8 cellular contexts compared by ENCODE assay signal in genomic region chr2:70767699-70768584, GRCh38. TPM values are rescaled to one million over a fixed set of nuclear protein-coding genes. Genes with fewer than 3 reads are reported as not detected.
A peak's percentile ranks its signal among the peaks of the same experiment; 100 is the strongest.
DNase-seq lines count a peak whose midpoint lies in the region; ATAC-seq, FAIRE-seq and TF ChIP-seq lines count a peak whose summit lies in the region.

A gene with protein sequence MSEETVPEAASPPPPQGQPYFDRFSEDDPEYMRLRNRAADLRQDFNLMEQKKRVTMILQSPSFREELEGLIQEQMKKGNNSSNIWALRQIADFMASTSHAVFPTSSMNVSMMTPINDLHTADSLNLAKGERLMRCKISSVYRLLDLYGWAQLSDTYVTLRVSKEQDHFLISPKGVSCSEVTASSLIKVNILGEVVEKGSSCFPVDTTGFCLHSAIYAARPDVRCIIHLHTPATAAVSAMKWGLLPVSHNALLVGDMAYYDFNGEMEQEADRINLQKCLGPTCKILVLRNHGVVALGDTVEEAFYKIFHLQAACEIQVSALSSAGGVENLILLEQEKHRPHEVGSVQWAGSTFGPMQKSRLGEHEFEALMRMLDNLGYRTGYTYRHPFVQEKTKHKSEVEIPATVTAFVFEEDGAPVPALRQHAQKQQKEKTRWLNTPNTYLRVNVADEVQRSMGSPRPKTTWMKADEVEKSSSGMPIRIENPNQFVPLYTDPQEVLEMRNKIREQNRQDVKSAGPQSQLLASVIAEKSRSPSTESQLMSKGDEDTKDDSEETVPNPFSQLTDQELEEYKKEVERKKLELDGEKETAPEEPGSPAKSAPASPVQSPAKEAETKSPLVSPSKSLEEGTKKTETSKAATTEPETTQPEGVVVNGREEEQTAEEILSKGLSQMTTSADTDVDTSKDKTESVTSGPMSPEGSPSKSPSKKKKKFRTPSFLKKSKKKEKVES (minus strand): TSS chr2:70768200. CDS start chr2:70706408, 61,792 bp downstream.

- no peak for TF ChIP-seq RAD21 in HepG2 (CRISPR knock-in tag; IDR thresholded peaks at IDR 0.05)

- FAIRE-seq in HepG2 (lab: Jason Lieb, UNC), result no peak

- CTCF ChIA-PET in HepG2 (lab: Yijun Ruan, JAX; ENCODE audit: low intra/inter-chr PET ratio, low total read pairs), result no interaction called here

- TF ChIP-seq POLR2A in HepG2 (IDR thresholded peaks at IDR 0.05; ENCODE audit: insufficient read depth in 1 of 2, low read depth in 2 of 2, low read length in 2 of 2), result no peak

- DNase-seq in DMS153 (lab: John Stamatoyannopoulos, UW), result peak; percentile 67
- DNase-seq in cerebellum (ENCODE audit: low spot score), result peak; percentile 91
- no peak for DNase-seq in HepG2 (ENCODE audit: low spot score)
- DNase-seq in stimulated activated CD4-positive, alpha-beta T cell treated with anti-CD3 and anti-CD28 coated beads, TNF-alpha, amount 100 ng/mL, for 4 hours (ENCODE audit: low read depth in 3 of 3), result peak in 2 of 3 experiments; percentile 13 to 20

- peak within 1 kb of the TSS; percentile 8 to 53 (median 29); a peak in 2 of 6 replicates for H3K4me3 ChIP-seq in HepG2 (replicated peaks in 1 of 3; ENCODE audit: insufficient read depth in 1 of 3, low read depth in 2 of 3, low read length in 3 of 3)

- H3K4me1 ChIP-seq in HepG2 (ENCODE audit: insufficient read depth, low read length), result no peaks in the 10 kb centered on the region

- intact Hi-C loops in T-helper 1 cell treated with Interleukin-12 subunit alpha and Interleukin-12 subunit beta and Interleukin-4 antibody, amounts not matched to agents 30 ng/mL and 1 ng/mL, for 36 hours (cut with micrococcal nuclease), result loop anchor here (1.0 to 5.0 kb wide), 3 partner anchors 113 to 1381 kb away; partner anchors contain the start of gene GFPT1
- intact Hi-C loops in HepG2 (cut with micrococcal nuclease; ENCODE audit: unreplicated experiment), result no loop called here

- H3K9me3 ChIP-seq in HepG2 (ENCODE audit: low read length), result no peaks in the 10 kb centered on the region

- H3K9ac ChIP-seq in HepG2 (ENCODE audit: insufficient read depth, low read depth, low read length), result no peak within 1 kb of the TSS

- WGBS in HepG2 (ENCODE audit: low lambda C conversion rate), result 44% methylated on average over 57 of the region's 74 CpGs

- H4K20me1 ChIP-seq in HepG2 (ENCODE audit: insufficient read depth, low read length), result no peaks in the 10 kb centered on the region

- TF ChIP-seq EP300 in HepG2 (IDR thresholded peaks at IDR 0.05; ENCODE audit: low read depth in 2 of 2, low read length in 2 of 2) (no peak), HepG2 (CRISPR knock-in tag; IDR thresholded peaks at IDR 0.05; ENCODE audit: borderline replicate concordance) (no peak)

- no peak within 1 kb of the TSS for H2AFZ ChIP-seq in HepG2 (ENCODE audit: low read length)

- ATAC-seq in HepG2 (peak; percentile 86), GM21515 (IDR thresholded peaks at IDR 0.05; ENCODE audit: unreplicated experiment) (no peak), GM19328 (IDR thresholded peaks at IDR 0.05; ENCODE audit: unreplicated experiment) (no peak)

- H3K27me3 ChIP-seq in HepG2 (ENCODE audit: control insufficient read depth in 1 of 2, insufficient read depth in 2 of 2, low read length in 2 of 2), result peaks cover 2 to 66% of the 10 kb centered on the region in 2 experiments

- TF ChIP-seq CTCF in LNCAP (IDR thresholded peaks at IDR 0.05) (peak; percentile 29; the same call in 1 of the 2 replicates), HepG2 (CRISPR knock-in tag; IDR thresholded peaks at IDR 0.05) (peak; percentile 44; the same call in 1 of the 2 replicates)

- in situ Hi-C loops in HepG2 (cut with HindIII; ENCODE audit: extremely low pct_ligation_motif_present, low pct_unique_long_range_greater_than_20kb), result no loop called here

- BruUV-seq in HepG2 (replicated peaks; lab: Mats Ljungman, UMichigan), result no TSS peak

- H3K4me2 ChIP-seq in HepG2 (ENCODE audit: low read depth, low read length), result peak within 1 kb of the TSS; percentile 68

- no peaks in the 10 kb centered on the region for H3K36me3 ChIP-seq in HepG2 (replicated peaks in 1 of 2; ENCODE audit: control insufficient read depth in 1 of 2, insufficient read depth in 2 of 2, low read length in 2 of 2)

- POLR2A ChIA-PET in HepG2 (lab: Yijun Ruan, JAX), result no interaction called here

- H3K27ac ChIP-seq in HepG2 (ENCODE audit: extremely low read length, insufficient read depth, low read length), result no peak within 1 kb of the TSS

- no peaks in the 10 kb centered on the region for H3K79me2 ChIP-seq in HepG2 (ENCODE audit: insufficient read depth, low read length)

TF ChIP-seq in HepG2, 621 proteins besides CTCF, POLR2A, EP300 and RAD21 (continues in another document):
- TF ChIP-seq SETDB1 (CRISPR knock-in tag; IDR thresholded peaks at IDR 0.05; ENCODE audit: borderline replicate concordance), result no peak
- TF ChIP-seq ZZZ3 (CRISPR knock-in tag; IDR thresholded peaks at IDR 0.05; ENCODE audit: borderline replicate concordance), result no peak
- no peak for TF ChIP-seq SMYD3 (CRISPR knock-in tag; IDR thresholded peaks at IDR 0.05)
- no peak for TF ChIP-seq NFE2 (CRISPR knock-in tag; IDR thresholded peaks at IDR 0.05)
- TF ChIP-seq ZNF496 (CRISPR knock-in tag; IDR thresholded peaks at IDR 0.05; ENCODE audit: insufficient replicate concordance), result no peak
- TF ChIP-seq KMT2A (CRISPR knock-in tag; IDR thresholded peaks at IDR 0.05), result no peak
- TF ChIP-seq, protein P1, sequence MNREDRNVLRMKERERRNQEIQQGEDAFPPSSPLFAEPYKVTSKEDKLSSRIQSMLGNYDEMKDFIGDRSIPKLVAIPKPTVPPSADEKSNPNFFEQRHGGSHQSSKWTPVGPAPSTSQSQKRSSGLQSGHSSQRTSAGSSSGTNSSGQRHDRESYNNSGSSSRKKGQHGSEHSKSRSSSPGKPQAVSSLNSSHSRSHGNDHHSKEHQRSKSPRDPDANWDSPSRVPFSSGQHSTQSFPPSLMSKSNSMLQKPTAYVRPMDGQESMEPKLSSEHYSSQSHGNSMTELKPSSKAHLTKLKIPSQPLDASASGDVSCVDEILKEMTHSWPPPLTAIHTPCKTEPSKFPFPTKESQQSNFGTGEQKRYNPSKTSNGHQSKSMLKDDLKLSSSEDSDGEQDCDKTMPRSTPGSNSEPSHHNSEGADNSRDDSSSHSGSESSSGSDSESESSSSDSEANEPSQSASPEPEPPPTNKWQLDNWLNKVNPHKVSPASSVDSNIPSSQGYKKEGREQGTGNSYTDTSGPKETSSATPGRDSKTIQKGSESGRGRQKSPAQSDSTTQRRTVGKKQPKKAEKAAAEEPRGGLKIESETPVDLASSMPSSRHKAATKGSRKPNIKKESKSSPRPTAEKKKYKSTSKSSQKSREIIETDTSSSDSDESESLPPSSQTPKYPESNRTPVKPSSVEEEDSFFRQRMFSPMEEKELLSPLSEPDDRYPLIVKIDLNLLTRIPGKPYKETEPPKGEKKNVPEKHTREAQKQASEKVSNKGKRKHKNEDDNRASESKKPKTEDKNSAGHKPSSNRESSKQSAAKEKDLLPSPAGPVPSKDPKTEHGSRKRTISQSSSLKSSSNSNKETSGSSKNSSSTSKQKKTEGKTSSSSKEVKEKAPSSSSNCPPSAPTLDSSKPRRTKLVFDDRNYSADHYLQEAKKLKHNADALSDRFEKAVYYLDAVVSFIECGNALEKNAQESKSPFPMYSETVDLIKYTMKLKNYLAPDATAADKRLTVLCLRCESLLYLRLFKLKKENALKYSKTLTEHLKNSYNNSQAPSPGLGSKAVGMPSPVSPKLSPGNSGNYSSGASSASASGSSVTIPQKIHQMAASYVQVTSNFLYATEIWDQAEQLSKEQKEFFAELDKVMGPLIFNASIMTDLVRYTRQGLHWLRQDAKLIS (CRISPR knock-in tag; IDR thresholded peaks at IDR 0.05), result no peak
- peak; percentile 36; the same call in 1 of the 2 replicates for TF ChIP-seq ZFX (CRISPR knock-in tag; IDR thresholded peaks at IDR 0.05; ENCODE audit: low read depth)
- peak; percentile 40; the same call in 1 of the 2 replicates for TF ChIP-seq ZNF777 (CRISPR knock-in tag; IDR thresholded peaks at IDR 0.05)
- no peak for TF ChIP-seq ZNF7 (CRISPR knock-in tag; IDR thresholded peaks at IDR 0.05)

RNA-seq across cellular contexts. Expression of the gene that starts here (rescaled TPM):
- total RNA-seq in T-helper 1 cell treated with Interleukin-12 subunit alpha and Interleukin-12 subunit beta and Interleukin-4 antibody, amounts not matched to agents 30 ng/mL and 1 ng/mL, for 36 hours, result 15.0 and 16.8 TPM in 2 replicates
- total RNA-seq in cerebellum (119 TPM), HepG2 (2016; rRNA removed; fragmentation: Illumina TruSeq; extraction: Trizol) (0.13 TPM in 1 of 2 replicates, not detected in the other)
- total RNA-seq in HepG2 (2016; cell fraction: cytosol; rRNA removed; fragmentation: Illumina TruSeq; extraction: Trizol; ENCODE audit: low read depth), result not detected in 2 replicates
- 0.12 and 0.15 TPM in 2 replicates for total RNA-seq in HepG2 (2016; cell fraction: insoluble cytoplasmic fraction; rRNA removed; fragmentation: Illumina TruSeq; extraction: Trizol)
- total RNA-seq in HepG2 (2016; cell fraction: membrane; rRNA removed; fragmentation: Illumina TruSeq; extraction: Trizol), result 0.09 and 0.21 TPM in 2 replicates
- total RNA-seq in HepG2 (2016; cell fraction: nucleus; rRNA removed; fragmentation: Illumina TruSeq; extraction: Trizol), result 0.34 TPM in 1 of 2 replicates, not detected in the other
- polyA plus RNA-seq in HepG2 (2011; rRNA removed), result 0.05 and 0.07 TPM in 2 replicates
- 0.05 and 0.13 TPM in 2 replicates for polyA plus RNA-seq in HepG2 (2011; cell fraction: cytosol; rRNA removed)
- polyA plus RNA-seq in HepG2 (2011; cell fraction: nucleus; rRNA removed), result 0.05 and 0.19 TPM in 2 replicates
- polyA plus RNA-seq in HepG2 (2012), result 0.05 and 0.07 TPM in 2 replicates
- polyA plus RNA-seq in HepG2 (2016; cell fraction: cytosol; fragmentation: Illumina TruSeq; extraction: Trizol; ENCODE audit: low read depth), result 0.03 TPM in 1 of 2 replicates, not detected in the other
- polyA plus RNA-seq in HepG2 (2016; cell fraction: insoluble cytoplasmic fraction; fragmentation: Illumina TruSeq; extraction: Trizol; ENCODE audit: low read depth), result 0.19 and 0.32 TPM in 2 replicates
- 0.19 and 0.45 TPM in 2 replicates for polyA plus RNA-seq in HepG2 (2016; cell fraction: membrane; fragmentation: Illumina TruSeq; extraction: Trizol; ENCODE audit: low read depth)
- 0.23 TPM in 1 of 2 replicates, not detected in the other for polyA plus RNA-seq in HepG2 (2016; cell fraction: nucleus; fragmentation: Illumina TruSeq; extraction: Trizol; ENCODE audit: insufficient read depth, low read depth)
- 1.0 TPM in 1 of 2 replicates, not detected in the other for polyA minus RNA-seq in HepG2 (2011; rRNA and poly(A)+ RNA removed; ENCODE audit: low replicate concordance)
- not detected in 2 replicates for polyA minus RNA-seq in HepG2 (2011; cell fraction: cytosol; rRNA and poly(A)+ RNA removed)
- not detected in 2 replicates for polyA minus RNA-seq in HepG2 (2011; cell fraction: nucleus; rRNA and poly(A)+ RNA removed)

Comparison
In these comparisons a context has a peak if more than half of its experiments do, and no peak if none do; other contexts are left out.
1. RNA of the gene that starts here (total RNA-seq): 119 TPM in cerebellum (single experiment) and 15.0 to 16.8 TPM in T-helper 1 cell treated with Interleukin-12 subunit alpha and Interleukin-12 subunit beta and Interleukin-4 antibody, amounts not matched to agents 30 ng/mL and 1 ng/mL, for 36 hours; 0.09 to 0.34 TPM in HepG2; every median in the first group is over 10 times any median in the second.